Comparison of ENCODE assay signal across 20 cellular contexts in the genomic region with DNA sequence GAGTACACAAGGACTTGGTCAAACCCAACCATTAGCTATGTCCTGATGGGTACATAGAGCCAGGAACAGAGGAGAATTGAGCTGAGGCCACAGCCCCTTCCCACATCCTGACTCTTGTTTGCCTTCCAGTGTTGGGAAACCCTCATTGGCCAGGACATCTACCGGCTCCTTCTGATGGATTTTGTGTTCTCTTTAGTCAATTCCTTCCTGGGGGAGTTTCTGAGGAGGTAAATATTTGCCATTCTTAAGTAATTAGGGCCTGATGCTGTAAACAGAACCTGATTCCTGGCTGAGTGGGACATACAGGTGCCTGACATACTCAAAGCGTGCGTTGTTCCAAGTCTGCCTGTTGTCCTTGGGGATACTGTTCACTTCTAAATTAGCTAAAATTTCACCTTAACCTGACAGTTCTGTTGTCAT. TPM values are rescaled to one million over a fixed set of nuclear protein-coding genes. Genes with fewer than 3 reads are reported as not detected.
DNase-seq lines count a peak whose midpoint lies in the region; ATAC-seq and TF ChIP-seq lines count a peak whose summit lies in the region.
"Had no signal": no experiment of that assay in that cellular context is flagged by ENCODE, and none has a peak within 500 bp of the region (broad histone marks: within the 10 kb centered on the region; RNA-seq: fewer than 3 reads in every experiment).

No MANE protein-coding gene starts in this region.

- peaks cover 37% of the 10 kb centered on the region for H3K4me1 ChIP-seq in PC-9 (replicated peaks; ENCODE audit: insufficient read depth)
- no peaks in the 10 kb centered on the region for H3K4me1 ChIP-seq in left lung

- peak overlapping the region; percentile 84 for H3K27ac ChIP-seq in PC-9
- no peak overlapping the region for H3K27ac ChIP-seq in left lung
- H3K27ac ChIP-seq: HL-60, SK-N-MC had no signal

- no peak overlapping the region for H3K4me3 ChIP-seq in PC-9
- no peak overlapping the region for H3K4me3 ChIP-seq in left lung
- H3K4me3 ChIP-seq: SK-N-MC had no signal

- CTCF ChIA-PET in PC-9 (lab: Charles Lee) = no interaction called here

- no peaks in the 10 kb centered on the region for H4K20me1 ChIP-seq in PC-9 (ENCODE audit: insufficient read depth)

- H3K27me3 Mint-ChIP-seq in progenitor cell of endocrine pancreas = no peaks in the 10 kb centered on the region

- H3K4me2 ChIP-seq in PC-9 = peak overlapping the region; percentile 45

- no peaks in the 10 kb centered on the region for H3K27me3 ChIP-seq in PC-9 (ENCODE audit: insufficient read depth, low read depth)
- H3K27me3 ChIP-seq in left lung = no peaks in the 10 kb centered on the region

- H3K4me3 Mint-ChIP-seq in progenitor cell of endocrine pancreas (ENCODE audit: low read depth) = no peak overlapping the region
- H3K4me3 Mint-ChIP-seq: CD4-positive, alpha-beta memory T cell had no signal

- H3K9me2 ChIP-seq in PC-9 (ENCODE audit: insufficient read depth) = no peaks in the 10 kb centered on the region; the same call in 1 of the 2 replicates

- H3K36me3 Mint-ChIP-seq in progenitor cell of endocrine pancreas (ENCODE audit: insufficient read depth) = peaks cover 8% of the 10 kb centered on the region
- H3K36me3 Mint-ChIP-seq: CD4-positive, alpha-beta memory T cell had no signal

- POLR2A ChIA-PET in PC-9 (lab: Charles Lee; ENCODE audit: unreplicated experiment) = no interaction called here

- peak; percentile 43 for ATAC-seq in left lung

- peaks cover 30% of the 10 kb centered on the region for H3F3A ChIP-seq in PC-9 (ENCODE audit: insufficient read depth, low read depth)

- peak overlapping the region; percentile 83 for H3K27ac Mint-ChIP-seq in progenitor cell of endocrine pancreas
- H3K27ac Mint-ChIP-seq: CD4-positive, alpha-beta memory T cell had no signal

- peaks cover 8% of the 10 kb centered on the region for H3K9me3 Mint-ChIP-seq in progenitor cell of endocrine pancreas (ENCODE audit: low read depth)
- H3K9me3 Mint-ChIP-seq: CD4-positive, alpha-beta memory T cell had no signal

- DNase-seq in ELF-1 (ENCODE audit: low read depth, low spot score) (peak; percentile 66), PC-9 (peak in 1 of 2 experiments; percentile 73), left lung (no peak), progenitor cell of endocrine pancreas (ENCODE audit: low spot score, unreplicated experiment) (no peak), GM19240 (ENCODE audit: insufficient read length, low spot score) (no peak), NCI-H446 (lab: John Stamatoyannopoulos, UW) (no peak)
- no peak for DNase-seq in stimulated activated CD4-positive, alpha-beta T cell treated with anti-CD3 and anti-CD28 coated beads, Interleukin-1b, Interleukin-23, amount 100 ng/mL, for 48 hours
- DNase-seq: C1 segment of cervical spinal cord; CD4-positive, alpha-beta memory T cell; COR-L47; DMS79; EL; NCI-H1048; NCI-H1417; NCI-H1694; NCI-H2081 treated with DMSO at 0.1 percent for 48 hours; NCI-H526 treated with DMSO at 0.1 percent for 48 hours; SIG-M5 had no signal

- H3K36me3 ChIP-seq in PC-9 (ENCODE audit: low read depth) (peaks cover 56% of the 10 kb centered on the region), left lung (peaks cover 0 to 42% of the 10 kb centered on the region in 2 donors)

- TF ChIP-seq CTCF in PC-9 (conservative IDR thresholded peaks at IDR 0.05) (no peak), left lung (IDR thresholded peaks at IDR 0.05) (no peak), progenitor cell of endocrine pancreas (IDR thresholded peaks at IDR 0.05; ENCODE audit: unreplicated experiment) (no peak)

- intact Hi-C loops in PC-9 (cut with micrococcal nuclease; ENCODE audit: unreplicated experiment) = no loop called here
- intact Hi-C loops in left lung (cut with DNase I) = no loop called here

- no peak overlapping the region for H2AFZ ChIP-seq in PC-9

- no peaks in the 10 kb centered on the region; the same call in 1 of the 2 replicates for H3K9me3 ChIP-seq in PC-9 (ENCODE audit: insufficient read depth, low read depth)
- H3K9me3 ChIP-seq in left lung = no peaks in the 10 kb centered on the region

- no peaks in the 10 kb centered on the region; the same call in 1 of the 2 replicates for H3K79me2 ChIP-seq in PC-9 (ENCODE audit: low read depth)

- peaks cover 18% of the 10 kb centered on the region for H3K4me1 Mint-ChIP-seq in progenitor cell of endocrine pancreas (ENCODE audit: low read depth)
- H3K4me1 Mint-ChIP-seq: CD4-positive, alpha-beta memory T cell had no signal

- no TSS peak for BruUV-seq in PC-9 (replicated peaks; lab: Mats Ljungman, UMichigan)

RNA-seq across cellular contexts. Expression of a gene that starts 42.6 kb away (rescaled TPM):
- total RNA-seq in PC-9 (2021) (131 and 154 TPM in 2 replicates), left lung (100 to 1,000 TPM in 1 of 2 donors, 10 to 100 TPM in 1; 84.6 to 111 TPM), progenitor cell of endocrine pancreas (110 and 116 TPM in 2 replicates)

RNA-seq across cellular contexts. Expression of a gene that starts 44.4 kb away (rescaled TPM):
- total RNA-seq in PC-9 (2021) (23.4 and 31.9 TPM in 2 replicates), left lung (10 to 100 TPM; 22.3 to 23.6 TPM), progenitor cell of endocrine pancreas (24.8 and 25.5 TPM in 2 replicates)
